Comparison of ENCODE assay signal across 13 cellular contexts in the genomic region with DNA sequence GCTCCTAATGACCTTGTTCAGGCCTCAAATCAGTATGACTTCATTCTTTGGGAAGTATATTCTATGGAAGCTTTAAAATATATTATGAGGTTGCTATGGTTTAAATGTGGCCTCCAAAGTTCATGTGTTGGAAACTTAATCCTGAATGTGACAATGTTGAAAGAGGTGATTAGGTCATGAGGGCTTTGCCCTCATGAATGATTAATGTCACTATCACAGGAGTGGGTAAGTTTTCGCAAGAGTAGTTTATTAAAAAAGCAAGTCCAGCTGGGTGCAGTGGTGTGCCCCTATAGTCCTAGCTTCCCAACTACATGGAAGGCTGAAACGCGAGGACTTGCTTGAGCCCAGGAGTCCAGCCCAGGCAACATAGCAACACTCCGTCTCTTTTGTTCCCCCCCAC.
"Had no signal": no experiment of that assay in that cellular context is flagged by ENCODE, and none has a peak within 500 bp of the region (broad histone marks: within the 10 kb centered on the region; RNA-seq: fewer than 3 reads in every experiment).

No MANE protein-coding gene starts in this region.

- ATAC-seq: activated T-helper 17 cell treated with anti-CD3 and anti-CD28 coated beads, Interleukin-2, amount 50 U/mL, for 72 hours; left cardiac atrium had no signal

- H3K4me3 ChIP-seq: ascending aorta, ovary, sigmoid colon, spleen, thyroid gland, uterus had no signal

- H3K27ac ChIP-seq: ascending aorta, sigmoid colon, uterus had no signal

- DNase-seq: activated CD4-positive, alpha-beta T cell treated with anti-CD3 and anti-CD28 coated beads, Interleukin-2, amount 50 U/mL, for 48 hours; activated naive CD4-positive, alpha-beta T cell treated with Interleukin-2 at 50 U/mL for 16 hours; dermis blood vessel endothelial cell; left cardiac atrium; mammary epithelial cell; ovary; sigmoid colon; spleen; T-helper 9 cell; thyroid gland; uterus had no signal

- H3K9me3 Mint-ChIP-seq: activated T-helper 17 cell treated with anti-CD3 and anti-CD28 coated beads, Interleukin-2, amount 50 U/mL, for 72 hours had no signal

- H3K4me3 Mint-ChIP-seq: activated T-helper 17 cell treated with anti-CD3 and anti-CD28 coated beads, Interleukin-2, amount 50 U/mL, for 72 hours had no signal

- H3K27me3 ChIP-seq: ascending aorta, ovary, sigmoid colon, spleen, thyroid gland, uterus had no signal

- H3K9me3 ChIP-seq: ascending aorta, ovary, sigmoid colon, spleen, thyroid gland, uterus had no signal

- H3K4me1 ChIP-seq: uterus had no signal

- H3K27me3 Mint-ChIP-seq: activated T-helper 17 cell treated with anti-CD3 and anti-CD28 coated beads, Interleukin-2, amount 50 U/mL, for 72 hours had no signal

- H3K36me3 ChIP-seq: ascending aorta, ovary, sigmoid colon, spleen, thyroid gland, uterus had no signal
